9 cellular contexts compared by ENCODE assay signal in the genomic region with DNA sequence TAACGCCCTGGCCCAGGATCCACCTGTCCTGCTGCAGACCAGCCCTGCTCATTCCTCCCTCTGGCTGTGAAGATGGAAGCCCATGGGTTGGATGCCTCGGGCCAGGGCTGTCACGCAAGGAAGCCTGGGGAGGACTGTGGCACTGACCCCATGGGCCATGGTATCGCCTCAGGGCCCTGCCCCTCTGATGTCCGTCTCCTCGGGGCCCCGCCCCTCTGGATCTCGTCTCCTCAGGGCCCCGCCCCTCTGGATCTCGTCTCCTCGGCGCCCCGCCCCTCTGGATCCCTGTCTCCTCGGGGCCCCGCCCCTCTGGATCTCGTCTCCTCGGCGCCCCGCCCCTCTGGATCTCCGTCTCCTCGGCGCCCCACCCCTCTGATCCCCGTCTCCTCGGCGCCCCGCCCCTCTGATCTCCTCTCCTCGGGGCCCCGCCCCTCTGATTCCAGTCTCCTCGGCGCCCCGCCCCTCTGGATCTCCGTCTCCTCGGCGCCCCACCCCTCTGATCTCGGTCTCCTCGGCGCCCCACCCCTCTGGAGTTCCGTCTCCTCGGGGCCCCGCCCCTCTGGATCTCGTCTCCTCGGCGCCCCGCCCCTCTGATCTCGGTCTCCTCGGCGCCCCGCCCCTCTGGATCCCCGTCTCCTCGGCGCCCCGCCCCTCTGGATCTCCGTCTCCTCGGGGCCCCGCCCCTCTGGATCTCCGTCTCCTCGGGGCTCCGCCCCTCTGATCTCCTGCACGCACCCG. TPM values are rescaled to one million over a fixed set of nuclear protein-coding genes. Genes with fewer than 3 reads are reported as not detected.
A peak's percentile ranks its signal among the peaks of the same experiment; 100 is the strongest.
DNase-seq lines count a peak whose midpoint lies in the region; ATAC-seq and TF ChIP-seq lines count a peak whose summit lies in the region.
"Had no signal": no experiment of that assay in that cellular context is flagged by ENCODE, and none has a peak within 500 bp of the region (broad histone marks: within the 10 kb centered on the region; RNA-seq: fewer than 3 reads in every experiment).

No MANE protein-coding gene starts in this region.

- H3K27me3 Mint-ChIP-seq in T-cell (peaks cover 6 to 24% of the 10 kb centered on the region in 2 donors), mesothelial cell of epicardium (ENCODE audit: low read depth) (no peaks in the 10 kb centered on the region), chondrocyte (ENCODE audit: low read depth) (no peaks in the 10 kb centered on the region)

- no peaks in the 10 kb centered on the region for H3K27me3 ChIP-seq in upper lobe of right lung

- H3K9me3 Mint-ChIP-seq in T-cell, result no peaks in the 10 kb centered on the region
- no peaks in the 10 kb centered on the region for H3K9me3 Mint-ChIP-seq in mesothelial cell of epicardium
- H3K9me3 Mint-ChIP-seq in chondrocyte (ENCODE audit: low read depth), result no peaks in the 10 kb centered on the region
- H3K9me3 Mint-ChIP-seq: neural crest cell had no signal

- no peak overlapping the region for H3K27ac ChIP-seq in upper lobe of right lung

- no peak for TF ChIP-seq CTCF in AG04449 (IDR thresholded peaks at IDR 0.05; ENCODE audit: insufficient read depth, low read length, missing control alignments)
- TF ChIP-seq CTCF in mesothelial cell of epicardium (IDR thresholded peaks at IDR 0.05; ENCODE audit: unreplicated experiment), result no peak
- no peak for TF ChIP-seq CTCF in chondrocyte (IDR thresholded peaks at IDR 0.05)
- TF ChIP-seq CTCF in upper lobe of right lung (IDR thresholded peaks at IDR 0.05), result no peak

- H3K4me1 ChIP-seq in ES-I3 (ENCODE audit: insufficient read depth, low read length), result peaks cover 14% of the 10 kb centered on the region; the same call in 1 of the 2 replicates
- H3K4me1 ChIP-seq in upper lobe of right lung, result peaks cover 38% of the 10 kb centered on the region

- H3K4me1 Mint-ChIP-seq in T-cell (peaks cover 2 to 11% (median 9%) of the 10 kb centered on the region in 3 donors), mesothelial cell of epicardium (peaks cover 69% of the 10 kb centered on the region), chondrocyte (ENCODE audit: low read depth) (peaks cover 75% of the 10 kb centered on the region)

- H3K4me3 Mint-ChIP-seq in T-cell, result peak overlapping the region in 2 of 3 donors; percentile 24 to 50
- H3K4me3 Mint-ChIP-seq in mesothelial cell of epicardium, result no peak overlapping the region
- no peak overlapping the region for H3K4me3 Mint-ChIP-seq in chondrocyte (ENCODE audit: unreplicated experiment)
- H3K4me3 Mint-ChIP-seq: neural crest cell had no signal

- H3K36me3 ChIP-seq in ES-I3 (ENCODE audit: insufficient read depth, low read length) (no peaks in the 10 kb centered on the region), upper lobe of right lung (no peaks in the 10 kb centered on the region)

- ATAC-seq in T-cell (replicated peaks in 1 of 4), result no peak
- ATAC-seq in upper lobe of right lung, result no peak

- intact Hi-C loops in upper lobe of right lung (cut with DNase I), result no loop called here

- POLR2A ChIA-PET in AG04449 (lab: Yijun Ruan, JAX) (interaction anchor here (0.6 kb wide), 1 partner anchor 482 kb away, joined by 3 read pairs; no protein-coding TSS in a partner anchor), T-cell (lab: Charles Lee) (no interaction called here)

- no peaks in the 10 kb centered on the region for H3K9me3 ChIP-seq in ES-I3 (ENCODE audit: control insufficient read depth, insufficient read depth, low read length)
- no peaks in the 10 kb centered on the region for H3K9me3 ChIP-seq in upper lobe of right lung

- CTCF ChIA-PET in AG04449 (lab: Yijun Ruan, JAX) (no interaction called here), T-cell (lab: Charles Lee) (no interaction called here)

- H3K9ac ChIP-seq in ES-I3 (ENCODE audit: low read depth, low read length), result peak overlapping the region; percentile 30; the same call in 1 of the 2 replicates

- H3K4me3 ChIP-seq in AG04449 (ENCODE audit: low read depth, low read length), result peak overlapping the region; percentile 2; the same call in 1 of the 2 replicates
- no peak overlapping the region for H3K4me3 ChIP-seq in upper lobe of right lung

- DNase-seq in AG04449 (ENCODE audit: low read depth, low spot score) (no peak), T-cell (peak in 1 of 34 experiments; percentile 39), mesothelial cell of epicardium (ENCODE audit: low spot score in 2 of 2, unreplicated experiment in 2 of 2) (no peak), chondrocyte (ENCODE audit: low spot score) (no peak), ecto neural progenitor cell (ENCODE audit: low spot score) (no peak), SK-N-DZ (ENCODE audit: low spot score) (no peak), upper lobe of right lung (no peak)

- H3K36me3 Mint-ChIP-seq in T-cell (no peaks in the 10 kb centered on the region), mesothelial cell of epicardium (no peaks in the 10 kb centered on the region), chondrocyte (ENCODE audit: low read depth) (no peaks in the 10 kb centered on the region)

- H3K27ac Mint-ChIP-seq in T-cell, result no peak overlapping the region
- peak overlapping the region; percentile 83 for H3K27ac Mint-ChIP-seq in mesothelial cell of epicardium
- H3K27ac Mint-ChIP-seq in chondrocyte (ENCODE audit: unreplicated experiment), result no peak overlapping the region

RNA-seq across cellular contexts. Expression of a gene that starts 24.0 kb away (rescaled TPM):
- total RNA-seq in T-cell (10 to 100 TPM in 3 of 5 donors, 1 to 10 TPM in 2; 7.0 to 50.8 (median 11.9) TPM), mesothelial cell of epicardium (105 to 106 TPM (median 106 TPM) in 3 replicates), chondrocyte (63.8 to 79.4 TPM (median 64.7 TPM) in 3 replicates), upper lobe of right lung (79.9 TPM)
- polyA plus RNA-seq in SK-N-DZ (2014; cell fraction: cytosol; rRNA removed), result 6.8 and 13.6 TPM in 2 replicates
- 4.5 and 6.9 TPM in 2 replicates for polyA plus RNA-seq in SK-N-DZ (2014; cell fraction: nucleus; rRNA removed)

Comparison
In these comparisons a context has a peak if more than half of its experiments do, and no peak if none do; other contexts are left out.
1. H3K4me3 Mint-ChIP-seq: peak in T-cell (2 of 3); none in mesothelial cell of epicardium (single experiment) and chondrocyte (single experiment).